In the genomic region with DNA sequence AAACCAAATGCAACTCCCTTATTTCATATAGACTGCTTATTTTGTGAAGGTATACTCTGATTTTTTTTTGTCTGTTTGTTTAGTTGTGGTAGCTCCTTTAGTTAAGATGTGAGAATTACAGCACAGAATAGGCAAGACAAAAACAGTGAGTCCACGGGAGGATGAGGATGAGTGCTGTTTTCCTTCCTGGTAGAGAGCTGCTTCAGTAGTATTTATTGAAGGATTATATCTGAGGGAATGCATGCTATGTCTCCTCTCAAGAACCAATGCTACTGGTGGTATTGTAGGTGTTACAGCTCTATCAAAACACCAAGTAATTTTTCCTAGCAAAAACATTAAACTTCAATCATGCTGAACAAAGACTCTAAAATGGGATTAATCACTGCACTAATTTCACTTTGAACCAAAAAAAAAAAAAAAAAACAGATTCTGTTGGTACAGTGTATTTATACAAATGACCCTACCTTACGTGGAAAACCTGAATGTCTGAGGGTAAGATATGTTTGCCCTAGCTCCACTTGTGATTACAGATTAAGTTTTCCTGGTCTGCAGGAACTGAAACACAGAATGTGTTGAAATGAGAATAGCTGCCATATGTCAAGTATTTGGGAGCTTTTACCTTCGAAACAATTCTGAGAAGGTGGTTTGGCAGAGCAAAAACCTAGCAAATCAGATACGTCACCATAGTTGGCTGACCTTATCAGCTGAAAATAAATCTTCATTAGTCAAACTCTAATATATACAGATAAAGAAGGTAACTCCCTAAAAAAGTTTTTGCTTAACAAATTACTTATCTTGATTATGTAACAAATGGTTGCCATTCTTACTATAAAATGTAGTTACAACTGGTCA, we compare ENCODE assay signal across 10 cellular contexts. TPM values are rescaled to one million over a fixed set of nuclear protein-coding genes. Genes with fewer than 3 reads are reported as not detected.
A peak's percentile ranks its signal among the peaks of the same experiment; 100 is the strongest.
DNase-seq lines count a peak whose midpoint lies in the region; ATAC-seq and TF ChIP-seq lines count a peak whose summit lies in the region.
"Had no signal": no experiment of that assay in that cellular context is flagged by ENCODE, and none has a peak within 500 bp of the region (broad histone marks: within the 10 kb centered on the region; RNA-seq: fewer than 3 reads in every experiment).

No MANE protein-coding gene starts in this region.

- H3K36me3 ChIP-seq in upper lobe of right lung, result no peaks in the 10 kb centered on the region

- H3K9me3 Mint-ChIP-seq in activated naive CD4-positive, alpha-beta T cell treated with anti-CD3 and anti-CD28 coated beads for 36 hours, result no peaks in the 10 kb centered on the region

- intact Hi-C loops in activated naive CD4-positive, alpha-beta T cell treated with anti-CD3 and anti-CD28 coated beads for 36 hours (cut with micrococcal nuclease), result loop anchor here (1.0 kb wide), 1 partner anchor 21 kb away; no protein-coding TSS in a partner anchor
- intact Hi-C loops in upper lobe of right lung (cut with DNase I) (no loop called here), head of caudate nucleus (cut with DNase I) (no loop called here)

- H3K27me3 ChIP-seq in upper lobe of right lung, result no peaks in the 10 kb centered on the region

- DNase-seq in activated naive CD4-positive, alpha-beta T cell treated with anti-CD3 and anti-CD28 coated beads for 36 hours, result no peak
- DNase-seq in activated naive CD4-positive, alpha-beta T cell treated with Interleukin-2 at 50 U/mL for 16 hours, result no peak
- DNase-seq in cerebellum (ENCODE audit: low spot score), result peak; percentile 49
- DNase-seq in upper lobe of right lung, result no peak
- DNase-seq in head of caudate nucleus, result no peak
- DNase-seq in NCI-H1436 (lab: John Stamatoyannopoulos, UW), result no peak
- DNase-seq: activated CD8-positive, alpha-beta memory T cell treated with anti-CD3 and anti-CD28 coated beads for 24 hours; cortex of kidney had no signal

- H3K9me3 ChIP-seq in upper lobe of right lung, result no peaks in the 10 kb centered on the region

- ATAC-seq in HG03108 (IDR thresholded peaks at IDR 0.05; ENCODE audit: unreplicated experiment) (peak; percentile 23), upper lobe of right lung (peak; percentile 76), HG02571 (IDR thresholded peaks at IDR 0.05; ENCODE audit: unreplicated experiment) (no peak)

- peaks cover 28% of the 10 kb centered on the region for H3K4me1 ChIP-seq in upper lobe of right lung

- H3K27ac ChIP-seq in upper lobe of right lung, result peak overlapping the region; percentile 15

- H3K27ac Mint-ChIP-seq in activated naive CD4-positive, alpha-beta T cell treated with anti-CD3 and anti-CD28 coated beads for 36 hours, result no peak overlapping the region

- no peak for TF ChIP-seq CTCF in upper lobe of right lung (IDR thresholded peaks at IDR 0.05)

- no peaks in the 10 kb centered on the region for H3K27me3 Mint-ChIP-seq in activated naive CD4-positive, alpha-beta T cell treated with anti-CD3 and anti-CD28 coated beads for 36 hours (ENCODE audit: low read depth)

- no peaks in the 10 kb centered on the region for H3K36me3 Mint-ChIP-seq in activated naive CD4-positive, alpha-beta T cell treated with anti-CD3 and anti-CD28 coated beads for 36 hours (ENCODE audit: low read depth)

- CTCF ChIA-PET in activated naive CD4-positive, alpha-beta T cell treated with anti-CD3 and anti-CD28 coated beads for 36 hours (lab: Charles Lee), result no interaction called here

- H3K4me3 Mint-ChIP-seq in activated naive CD4-positive, alpha-beta T cell treated with anti-CD3 and anti-CD28 coated beads for 36 hours, result peak overlapping the region; percentile 23

- H3K4me3 ChIP-seq in upper lobe of right lung, result peak overlapping the region; percentile 15

- H3K4me1 Mint-ChIP-seq in activated naive CD4-positive, alpha-beta T cell treated with anti-CD3 and anti-CD28 coated beads for 36 hours (ENCODE audit: low read depth), result peaks cover 39% of the 10 kb centered on the region

RNA-seq across cellular contexts. Expression of a gene that starts 40.3 kb away (rescaled TPM):
- 1 to 10 TPM; 2.4 to 3.4 TPM for total RNA-seq in activated naive CD4-positive, alpha-beta T cell treated with anti-CD3 and anti-CD28 coated beads for 36 hours
- 98.0 TPM for total RNA-seq in cerebellum
- total RNA-seq in upper lobe of right lung, result 48.0 TPM

Comparison
In these comparisons a context has a peak if more than half of its experiments do, and no peak if none do; other contexts are left out.
1. RNA of a gene that starts 40.3 kb away (total RNA-seq): 98.0 TPM in cerebellum (single experiment) and 48.0 TPM in upper lobe of right lung (single experiment); 2.4 to 3.4 TPM in activated naive CD4-positive, alpha-beta T cell treated with anti-CD3 and anti-CD28 coated beads for 36 hours; every median in the first group is over 10 times any median in the second.